ENCODE assay signal across 19 cellular contexts in the genomic region with DNA sequence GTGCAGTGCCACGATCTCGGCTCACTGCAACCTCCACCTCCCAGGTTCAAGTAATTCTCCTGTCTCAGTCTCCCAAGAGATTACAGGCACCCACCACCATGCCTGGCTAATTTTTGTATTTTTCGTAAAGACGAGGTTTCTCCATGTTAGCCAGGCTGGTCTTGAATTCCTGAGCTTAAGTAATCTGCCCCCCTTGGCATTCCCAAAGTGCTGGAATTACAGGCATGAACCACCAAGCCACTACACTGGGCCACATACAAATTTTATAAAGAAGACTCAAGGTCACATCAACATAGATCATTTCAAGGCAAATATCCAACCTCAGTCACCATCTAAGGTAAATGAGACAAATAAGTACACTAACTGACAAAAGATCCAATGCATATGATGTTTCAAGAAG. TPM values are rescaled to one million over a fixed set of nuclear protein-coding genes. Genes with fewer than 3 reads are reported as not detected.
A peak's percentile ranks its signal among the peaks of the same experiment; 100 is the strongest.
DNase-seq lines count a peak whose midpoint lies in the region; ATAC-seq, FAIRE-seq and TF ChIP-seq lines count a peak whose summit lies in the region.
"Had no signal": no experiment of that assay in that cellular context is flagged by ENCODE, and none has a peak within 500 bp of the region (broad histone marks: within the 10 kb centered on the region; RNA-seq: fewer than 3 reads in every experiment).

No MANE protein-coding gene starts in this region.

- H3K9ac ChIP-seq in astrocyte (ENCODE audit: low read length) (no peak overlapping the region), trophoblast cell (ENCODE audit: low read length) (no peak overlapping the region)
- H3K9ac ChIP-seq: BLaER1 treated with 17β-estradiol and CSF1 and Interleukin-3, amounts not matched to agents 10 nM and 100 nM; KMS-11 had no signal

- H2BK120ac ChIP-seq in trophoblast cell (ENCODE audit: insufficient read depth, low read length, poor library complexity): no peak overlapping the region

- peak overlapping the region; percentile 27 for H3K4ac ChIP-seq in trophoblast cell (ENCODE audit: low read depth, low read length)

- TF ChIP-seq CTCF in astrocyte (IDR thresholded peaks at IDR 0.05; ENCODE audit: insufficient read depth, low read depth, low read length) (no peak), foreskin keratinocyte (conservative IDR thresholded peaks at IDR 0.05) (no peak)

- H3K79me2 ChIP-seq in astrocyte (ENCODE audit: insufficient read depth, low read length): peaks cover 92% of the 10 kb centered on the region
- H3K79me2 ChIP-seq in trophoblast cell (ENCODE audit: control insufficient read depth, insufficient read depth, low read length, poor library complexity): peaks cover 2% of the 10 kb centered on the region

- H3K4me2 ChIP-seq in astrocyte (ENCODE audit: low read length) (no peak overlapping the region), trophoblast cell (ENCODE audit: low read length) (no peak overlapping the region)
- H3K4me2 ChIP-seq: A549; BLaER1 treated with 17β-estradiol and CSF1 and Interleukin-3, amounts not matched to agents 10 nM and 100 nM; KMS-11 had no signal

- FAIRE-seq in GM18507 (lab: Jason Lieb, UNC) (peak; percentile 48), astrocyte (lab: Jason Lieb, UNC) (no peak)
- FAIRE-seq: A549, D721Med, GM12892 had no signal

- H2AFZ ChIP-seq in astrocyte (ENCODE audit: low read depth, low read length) (no peak overlapping the region), trophoblast cell (ENCODE audit: insufficient read depth, low read length, poor library complexity) (no peak overlapping the region)

- H3K27ac Mint-ChIP-seq in astrocyte (ENCODE audit: unreplicated experiment): peak overlapping the region; percentile 34
- H3K27ac Mint-ChIP-seq: B cell; CD4-positive, CD25-positive, alpha-beta regulatory T cell; CD8-positive, alpha-beta memory T cell had no signal

- no peak for ATAC-seq in foreskin keratinocyte
- ATAC-seq: A549 had no signal

- H3K9me3 ChIP-seq in astrocyte (ENCODE audit: insufficient read depth, low read depth, low read length): no peaks in the 10 kb centered on the region
- no peaks in the 10 kb centered on the region for H3K9me3 ChIP-seq in trophoblast cell (ENCODE audit: insufficient read depth, low read depth, low read length)
- H3K9me3 ChIP-seq: A549; BLaER1 treated with 17β-estradiol and CSF1 and Interleukin-3, amounts not matched to agents 10 nM and 100 nM had no signal

- no peaks in the 10 kb centered on the region for H3K4me1 ChIP-seq in astrocyte (ENCODE audit: insufficient read depth, low read length)
- no peaks in the 10 kb centered on the region for H3K4me1 ChIP-seq in trophoblast cell (ENCODE audit: control insufficient read depth in 1 of 2, insufficient read depth in 2 of 2, low read length in 2 of 2)
- peaks cover 12% of the 10 kb centered on the region for H3K4me1 ChIP-seq in foreskin keratinocyte
- H3K4me1 ChIP-seq: A549 had no signal

- no peaks in the 10 kb centered on the region for H3K36me3 ChIP-seq in astrocyte (ENCODE audit: insufficient read depth, low read length)
- peaks cover 2 to 3% of the 10 kb centered on the region in 2 experiments for H3K36me3 ChIP-seq in trophoblast cell (ENCODE audit: control insufficient read depth in 1 of 2, insufficient read depth in 2 of 2, low read length in 2 of 2)
- H3K36me3 ChIP-seq: BLaER1 treated with 17β-estradiol and CSF1 and Interleukin-3, amounts not matched to agents 10 nM and 100 nM had no signal

- H2BK12ac ChIP-seq in trophoblast cell (ENCODE audit: low read length): no peak overlapping the region

- H3K9me3 Mint-ChIP-seq in astrocyte (ENCODE audit: unreplicated experiment): no peaks in the 10 kb centered on the region
- H3K9me3 Mint-ChIP-seq: CD4-positive, CD25-positive, alpha-beta regulatory T cell; CD8-positive, alpha-beta memory T cell had no signal

- no peaks in the 10 kb centered on the region for H3K27me3 Mint-ChIP-seq in astrocyte (ENCODE audit: low read depth, unreplicated experiment)

- H3K27me3 ChIP-seq in astrocyte (ENCODE audit: insufficient read depth, low read length) (no peaks in the 10 kb centered on the region), trophoblast cell (ENCODE audit: insufficient read depth, low read length) (no peaks in the 10 kb centered on the region), foreskin keratinocyte (no peaks in the 10 kb centered on the region)
- H3K27me3 ChIP-seq: BLaER1 treated with 17β-estradiol and CSF1 and Interleukin-3, amounts not matched to agents 10 nM and 100 nM had no signal

- H3K4me1 Mint-ChIP-seq in astrocyte (ENCODE audit: low read depth, unreplicated experiment): peaks cover 9% of the 10 kb centered on the region
- H3K4me1 Mint-ChIP-seq: B cell; CD4-positive, CD25-positive, alpha-beta regulatory T cell; CD8-positive, alpha-beta memory T cell had no signal

- no peak overlapping the region for H2AK5ac ChIP-seq in trophoblast cell (ENCODE audit: low read length)

- H3K23ac ChIP-seq in trophoblast cell (ENCODE audit: low read length): no peak overlapping the region

- no peak overlapping the region for H3K18ac ChIP-seq in trophoblast cell (ENCODE audit: low read length)

- H4K91ac ChIP-seq in trophoblast cell (ENCODE audit: low read depth, low read length): no peak overlapping the region

- no peak overlapping the region for H3K14ac ChIP-seq in trophoblast cell (ENCODE audit: low read length)

- no peak for DNase-seq in GM18507 (ENCODE audit: extremely low spot score, insufficient read length, low read depth)
- DNase-seq in astrocyte (ENCODE audit: low read depth): peak; percentile 16
- DNase-seq in trophoblast cell: peak in 1 of 2 donors; percentile 42
- no peak for DNase-seq in foreskin keratinocyte
- no peak for DNase-seq in stimulated activated naive CD4-positive, alpha-beta T cell treated with Interleukin-2 at 50 U/mL for 16 hours (lab: John Stamatoyannopoulos, UW)
- DNase-seq in A172 (ENCODE audit: low spot score): no peak
- DNase-seq in cerebellar nuclear complex (lab: John Stamatoyannopoulos, UW): no peak
- DNase-seq: CD4-positive, CD25-positive, alpha-beta regulatory T cell; CD8-positive, alpha-beta memory T cell; COR-L47; GDM1; GOT3; H7 had no signal

- no CpG with 5 or more reads among the region's 4 CpGs for whole genome bisulfite sequencing in trophoblast cell (ENCODE audit: extremely low coverage, insufficient coverage, insufficient read length)

- H3K27ac ChIP-seq in astrocyte (ENCODE audit: low read depth, low read length) (no peak overlapping the region), trophoblast cell (ENCODE audit: low read depth, low read length) (no peak overlapping the region), foreskin keratinocyte (no peak overlapping the region)
- H3K27ac ChIP-seq: A549; BLaER1 treated with 17β-estradiol and CSF1 and Interleukin-3, amounts not matched to agents 10 nM and 100 nM; KMS-11 had no signal

- no peak overlapping the region for H2BK5ac ChIP-seq in trophoblast cell (ENCODE audit: low read depth, low read length, poor library complexity)

- H4K8ac ChIP-seq in trophoblast cell (ENCODE audit: low read depth, low read length): no peak overlapping the region

- H3K4me3 ChIP-seq in astrocyte (ENCODE audit: insufficient read depth, low read depth, low read length): no peak overlapping the region
- H3K4me3 ChIP-seq in trophoblast cell (ENCODE audit: low read depth, low read length): no peak overlapping the region
- H3K4me3 ChIP-seq: A549; BLaER1 treated with 17β-estradiol and CSF1 and Interleukin-3, amounts not matched to agents 10 nM and 100 nM had no signal

- H3K36me3 Mint-ChIP-seq in astrocyte (ENCODE audit: low read depth, unreplicated experiment): peaks cover 3% of the 10 kb centered on the region
- H3K36me3 Mint-ChIP-seq: CD4-positive, CD25-positive, alpha-beta regulatory T cell; CD8-positive, alpha-beta memory T cell had no signal

- H4K12ac ChIP-seq in trophoblast cell (ENCODE audit: low read depth, low read length): no peak overlapping the region

- H4K20me1 ChIP-seq in astrocyte (ENCODE audit: insufficient read depth, low read length): peaks cover 40% of the 10 kb centered on the region
- H4K20me1 ChIP-seq: BLaER1 treated with 17β-estradiol and CSF1 and Interleukin-3, amounts not matched to agents 10 nM and 100 nM had no signal

- H3K4me3 Mint-ChIP-seq in astrocyte (ENCODE audit: unreplicated experiment): no peak overlapping the region
- H3K4me3 Mint-ChIP-seq: B cell; CD4-positive, CD25-positive, alpha-beta regulatory T cell; CD8-positive, alpha-beta memory T cell had no signal

- H3K79me1 ChIP-seq in trophoblast cell (ENCODE audit: low read length): no peaks in the 10 kb centered on the region

RNA-seq across cellular contexts. Expression of a gene that starts 32.1 kb away (rescaled TPM):
- total RNA-seq in astrocyte (69.9 and 79.5 TPM in 2 replicates), foreskin keratinocyte (32.8 and 41.1 TPM in 2 replicates)
- 82.5 and 84.8 TPM in 2 replicates for polyA plus RNA-seq in trophoblast cell (2013)
- 10.1 and 10.3 TPM in 2 replicates for polyA plus RNA-seq in foreskin keratinocyte
- 64.3 and 74.1 TPM in 2 replicates for total RNA-seq in A172 (2014; rRNA removed; shearing (Covaris generic))
- polyA plus RNA-seq: CD4-positive, CD25-positive, alpha-beta regulatory T cell had no signal
